In genomic region chr2:62036229-62036628, GRCh38 we compare ENCODE assay signal across 28 cellular contexts.
"Had no signal": no experiment of that assay in that cellular context is flagged by ENCODE, and none has a peak within 500 bp of the region (broad histone marks: within the 10 kb centered on the region; RNA-seq: fewer than 3 reads in every experiment).

No MANE protein-coding gene starts in this region.

- H3K4me3 Mint-ChIP-seq: dendritic cell treated with granulocyte-macrophage colony-stimulating factor and Interleukin-4, amounts not matched to agents 40 ng/mL and 50 ng/mL, for 4 days; effector memory CD8-positive, alpha-beta T cell; endodermal cell had no signal

- H3K27ac ChIP-seq: colonic mucosa, coronary artery, dorsolateral prefrontal cortex, epithelial cell of prostate, esophagus muscularis mucosa, esophagus squamous epithelium, foreskin keratinocyte, gastrocnemius medialis, gastroesophageal sphincter, heart left ventricle, heart right ventricle had no signal

- H3K27me3 ChIP-seq: colonic mucosa, dorsolateral prefrontal cortex, esophagus muscularis mucosa, foreskin keratinocyte, gastrocnemius medialis, gastroesophageal sphincter, heart left ventricle, heart right ventricle had no signal

- H3K4me3 ChIP-seq: colonic mucosa, coronary artery, dorsolateral prefrontal cortex, esophagus muscularis mucosa, esophagus squamous epithelium, gastrocnemius medialis, gastroesophageal sphincter, heart left ventricle, heart right ventricle had no signal

- H3K9me3 ChIP-seq: colonic mucosa, esophagus muscularis mucosa, esophagus squamous epithelium, gastrocnemius medialis, gastroesophageal sphincter, heart left ventricle, heart right ventricle had no signal

- H3K4me1 ChIP-seq: colonic mucosa, esophagus muscularis mucosa, esophagus squamous epithelium, gastroesophageal sphincter had no signal

- FAIRE-seq: colon, endometrium, endothelial cell of umbilical vein, frontal cortex had no signal

- H3K27ac Mint-ChIP-seq: dendritic cell treated with granulocyte-macrophage colony-stimulating factor and Interleukin-4, amounts not matched to agents 40 ng/mL and 50 ng/mL, for 4 days; effector memory CD8-positive, alpha-beta T cell; endodermal cell had no signal

- H3K9me3 Mint-ChIP-seq: dendritic cell treated with granulocyte-macrophage colony-stimulating factor and Interleukin-4, amounts not matched to agents 40 ng/mL and 50 ng/mL, for 4 days; effector memory CD8-positive, alpha-beta T cell had no signal

- H3K36me3 ChIP-seq: colonic mucosa, esophagus muscularis mucosa, esophagus squamous epithelium, gastrocnemius medialis, gastroesophageal sphincter, heart left ventricle, heart right ventricle had no signal

- DNase-seq: colonic mucosa; cortex of kidney; dermis blood vessel endothelial cell; dorsolateral prefrontal cortex; effector CD4-positive, alpha-beta T cell; effector CD8-positive, alpha-beta T cell; effector memory CD4-positive, alpha-beta T cell; effector memory CD8-positive, alpha-beta T cell; endodermal cell; erythroblast; esophagus squamous epithelium; foreskin fibroblast; foreskin keratinocyte; foreskin melanocyte; gastrocnemius medialis; glutamatergic neuron; head of caudate nucleus; heart left ventricle; heart right ventricle had no signal

- H3K27me3 Mint-ChIP-seq: dendritic cell treated with granulocyte-macrophage colony-stimulating factor and Interleukin-4, amounts not matched to agents 40 ng/mL and 50 ng/mL, for 4 days; effector memory CD8-positive, alpha-beta T cell had no signal
